ENCODE assay signal across 1 cellular context in the genomic region with DNA sequence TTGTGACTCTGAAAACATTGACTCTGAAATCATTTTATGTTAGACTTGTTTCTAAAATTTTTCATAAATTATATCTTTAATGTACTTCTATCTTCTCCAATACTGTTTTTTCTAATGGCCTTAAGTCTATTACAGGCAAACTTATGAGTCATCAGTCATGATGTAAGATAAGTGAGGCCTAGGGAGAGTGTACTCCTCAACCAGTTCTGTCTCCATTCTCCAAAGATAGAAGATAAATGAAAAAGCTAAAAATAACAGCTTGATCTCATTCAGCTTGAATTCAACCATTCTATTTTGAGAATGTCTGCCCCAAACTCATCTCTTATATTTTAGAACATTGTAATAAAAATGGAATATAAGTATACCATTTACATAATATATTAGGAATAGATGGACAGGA.
TF ChIP-seq lines count a peak whose summit lies in the region.

No MANE protein-coding gene starts in this region.

TF ChIP-seq in K562, 482 proteins besides CTCF, POLR2A, EP300 and RAD21 (continued from another document and continues in another):
- TF ChIP-seq, protein P1, sequence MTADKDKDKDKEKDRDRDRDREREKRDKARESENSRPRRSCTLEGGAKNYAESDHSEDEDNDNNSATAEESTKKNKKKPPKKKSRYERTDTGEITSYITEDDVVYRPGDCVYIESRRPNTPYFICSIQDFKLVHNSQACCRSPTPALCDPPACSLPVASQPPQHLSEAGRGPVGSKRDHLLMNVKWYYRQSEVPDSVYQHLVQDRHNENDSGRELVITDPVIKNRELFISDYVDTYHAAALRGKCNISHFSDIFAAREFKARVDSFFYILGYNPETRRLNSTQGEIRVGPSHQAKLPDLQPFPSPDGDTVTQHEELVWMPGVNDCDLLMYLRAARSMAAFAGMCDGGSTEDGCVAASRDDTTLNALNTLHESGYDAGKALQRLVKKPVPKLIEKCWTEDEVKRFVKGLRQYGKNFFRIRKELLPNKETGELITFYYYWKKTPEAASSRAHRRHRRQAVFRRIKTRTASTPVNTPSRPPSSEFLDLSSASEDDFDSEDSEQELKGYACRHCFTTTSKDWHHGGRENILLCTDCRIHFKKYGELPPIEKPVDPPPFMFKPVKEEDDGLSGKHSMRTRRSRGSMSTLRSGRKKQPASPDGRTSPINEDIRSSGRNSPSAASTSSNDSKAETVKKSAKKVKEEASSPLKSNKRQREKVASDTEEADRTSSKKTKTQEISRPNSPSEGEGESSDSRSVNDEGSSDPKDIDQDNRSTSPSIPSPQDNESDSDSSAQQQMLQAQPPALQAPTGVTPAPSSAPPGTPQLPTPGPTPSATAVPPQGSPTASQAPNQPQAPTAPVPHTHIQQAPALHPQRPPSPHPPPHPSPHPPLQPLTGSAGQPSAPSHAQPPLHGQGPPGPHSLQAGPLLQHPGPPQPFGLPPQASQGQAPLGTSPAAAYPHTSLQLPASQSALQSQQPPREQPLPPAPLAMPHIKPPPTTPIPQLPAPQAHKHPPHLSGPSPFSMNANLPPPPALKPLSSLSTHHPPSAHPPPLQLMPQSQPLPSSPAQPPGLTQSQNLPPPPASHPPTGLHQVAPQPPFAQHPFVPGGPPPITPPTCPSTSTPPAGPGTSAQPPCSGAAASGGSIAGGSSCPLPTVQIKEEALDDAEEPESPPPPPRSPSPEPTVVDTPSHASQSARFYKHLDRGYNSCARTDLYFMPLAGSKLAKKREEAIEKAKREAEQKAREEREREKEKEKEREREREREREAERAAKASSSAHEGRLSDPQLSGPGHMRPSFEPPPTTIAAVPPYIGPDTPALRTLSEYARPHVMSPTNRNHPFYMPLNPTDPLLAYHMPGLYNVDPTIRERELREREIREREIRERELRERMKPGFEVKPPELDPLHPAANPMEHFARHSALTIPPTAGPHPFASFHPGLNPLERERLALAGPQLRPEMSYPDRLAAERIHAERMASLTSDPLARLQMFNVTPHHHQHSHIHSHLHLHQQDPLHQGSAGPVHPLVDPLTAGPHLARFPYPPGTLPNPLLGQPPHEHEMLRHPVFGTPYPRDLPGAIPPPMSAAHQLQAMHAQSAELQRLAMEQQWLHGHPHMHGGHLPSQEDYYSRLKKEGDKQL (CRISPR knock-in tag; IDR thresholded peaks at IDR 0.05; ENCODE audit: borderline replicate concordance), result no peak
- TF ChIP-seq HLTF (IDR thresholded peaks at IDR 0.05) (no peak), ZNF121 (CRISPR knock-in tag; conservative IDR thresholded peaks at IDR 0.05) (no peak), ZEB2 (IDR thresholded peaks at IDR 0.05) (no peak), KDM5B (IDR thresholded peaks at IDR 0.05; ENCODE audit: insufficient replicate concordance, low read depth, low read length) (no peak), FOXJ3 (CRISPR knock-in tag; IDR thresholded peaks at IDR 0.05) (no peak), NONO (IDR thresholded peaks at IDR 0.05; ENCODE audit: low read depth in 2 of 2, low read length in 1 of 2) (no peak), IRF2 (CRISPR knock-in tag; IDR thresholded peaks at IDR 0.05) (no peak), MTA2 (IDR thresholded peaks at IDR 0.05; ENCODE audit: low read depth) (no peak), ZKSCAN3 (CRISPR knock-in tag; IDR thresholded peaks at IDR 0.05) (no peak), HSF4 (CRISPR knock-in tag; IDR thresholded peaks at IDR 0.05; ENCODE audit: borderline replicate concordance) (no peak), CREB1 (IDR thresholded peaks at IDR 0.05) (no peak), CREB1 (CRISPR knock-in tag; IDR thresholded peaks at IDR 0.05) (no peak), ZFP30 (CRISPR knock-in tag; IDR thresholded peaks at IDR 0.05; ENCODE audit: borderline replicate concordance) (no peak), SOX6 (IDR thresholded peaks at IDR 0.05) (peak; percentile 11; the same call in 1 of the 2 replicates), KHSRP (IDR thresholded peaks at IDR 0.05) (no peak), PHF8 (IDR thresholded peaks at IDR 0.05; ENCODE audit: borderline replicate concordance, low read length) (no peak), ZNF197 (CRISPR knock-in tag; IDR thresholded peaks at IDR 0.05; ENCODE audit: low read depth) (no peak), ATF7 (IDR thresholded peaks at IDR 0.05) (peak; percentile 78), ZNF766 (CRISPR knock-in tag; conservative IDR thresholded peaks at IDR 0.05) (no peak), HDAC1 (IDR thresholded peaks at IDR 0.05) (no peak), COPS2 (conservative IDR thresholded peaks at IDR 0.05) (no peak), ZNF77 (CRISPR knock-in tag; IDR thresholded peaks at IDR 0.05) (no peak), BRD9 (IDR thresholded peaks at IDR 0.05; ENCODE audit: low read depth, partially characterized antibody) (no peak), ILK (tag; IDR thresholded peaks at IDR 0.05; ENCODE audit: borderline replicate concordance, low read depth) (no peak), HNRNPLL (IDR thresholded peaks at IDR 0.05; ENCODE audit: low read depth, low read length, poor library complexity, severe bottlenecking) (no peak), ZNF24 (IDR thresholded peaks at IDR 0.05) (no peak), NCOR1 (IDR thresholded peaks at IDR 0.05) (peak; percentile 17; the same call in 1 of the 2 replicates), ZNF445 (CRISPR knock-in tag; IDR thresholded peaks at IDR 0.05; ENCODE audit: low read depth) (no peak), SRSF1 (IDR thresholded peaks at IDR 0.05; ENCODE audit: low read depth, low read length) (no peak), DMBX1 (CRISPR knock-in tag; IDR thresholded peaks at IDR 0.05; ENCODE audit: borderline replicate concordance) (no peak), ZNF644 (tag; IDR thresholded peaks at IDR 0.05; ENCODE audit: low read depth) (no peak), TBL1XR1 (IDR thresholded peaks at IDR 0.05; ENCODE audit: low read length in 2 of 2) (peak in 1 of 2 experiments; percentile 51; a peak in 1 of 4 replicates), CBFB (CRISPR knock-in tag; IDR thresholded peaks at IDR 0.05) (no peak), ZC3H11A (IDR thresholded peaks at IDR 0.05; ENCODE audit: low read depth, low read length) (no peak), HOXB6 (CRISPR knock-in tag; IDR thresholded peaks at IDR 0.05; ENCODE audit: borderline replicate concordance) (no peak), ZNF589 (CRISPR knock-in tag; IDR thresholded peaks at IDR 0.05; ENCODE audit: low read depth) (no peak), SMARCE1 (IDR thresholded peaks at IDR 0.05) (peak; percentile 91), TAF15 (IDR thresholded peaks at IDR 0.05; ENCODE audit: low read depth, low read length) (no peak), ZNF124 (CRISPR knock-in tag; IDR thresholded peaks at IDR 0.05) (no peak), DNMT1 (IDR thresholded peaks at IDR 0.05) (no peak)
- TF ChIP-seq, protein P2, sequence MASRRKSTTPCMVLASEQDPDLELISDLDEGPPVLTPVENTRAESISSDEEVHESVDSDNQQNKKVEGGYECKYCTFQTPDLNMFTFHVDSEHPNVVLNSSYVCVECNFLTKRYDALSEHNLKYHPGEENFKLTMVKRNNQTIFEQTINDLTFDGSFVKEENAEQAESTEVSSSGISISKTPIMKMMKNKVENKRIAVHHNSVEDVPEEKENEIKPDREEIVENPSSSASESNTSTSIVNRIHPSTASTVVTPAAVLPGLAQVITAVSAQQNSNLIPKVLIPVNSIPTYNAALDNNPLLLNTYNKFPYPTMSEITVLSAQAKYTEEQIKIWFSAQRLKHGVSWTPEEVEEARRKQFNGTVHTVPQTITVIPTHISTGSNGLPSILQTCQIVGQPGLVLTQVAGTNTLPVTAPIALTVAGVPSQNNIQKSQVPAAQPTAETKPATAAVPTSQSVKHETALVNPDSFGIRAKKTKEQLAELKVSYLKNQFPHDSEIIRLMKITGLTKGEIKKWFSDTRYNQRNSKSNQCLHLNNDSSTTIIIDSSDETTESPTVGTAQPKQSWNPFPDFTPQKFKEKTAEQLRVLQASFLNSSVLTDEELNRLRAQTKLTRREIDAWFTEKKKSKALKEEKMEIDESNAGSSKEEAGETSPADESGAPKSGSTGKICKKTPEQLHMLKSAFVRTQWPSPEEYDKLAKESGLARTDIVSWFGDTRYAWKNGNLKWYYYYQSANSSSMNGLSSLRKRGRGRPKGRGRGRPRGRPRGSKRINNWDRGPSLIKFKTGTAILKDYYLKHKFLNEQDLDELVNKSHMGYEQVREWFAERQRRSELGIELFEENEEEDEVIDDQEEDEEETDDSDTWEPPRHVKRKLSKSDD (conservative IDR thresholded peaks at IDR 0.05; ENCODE audit: low read length), result no peak
- TF ChIP-seq, protein P3, sequence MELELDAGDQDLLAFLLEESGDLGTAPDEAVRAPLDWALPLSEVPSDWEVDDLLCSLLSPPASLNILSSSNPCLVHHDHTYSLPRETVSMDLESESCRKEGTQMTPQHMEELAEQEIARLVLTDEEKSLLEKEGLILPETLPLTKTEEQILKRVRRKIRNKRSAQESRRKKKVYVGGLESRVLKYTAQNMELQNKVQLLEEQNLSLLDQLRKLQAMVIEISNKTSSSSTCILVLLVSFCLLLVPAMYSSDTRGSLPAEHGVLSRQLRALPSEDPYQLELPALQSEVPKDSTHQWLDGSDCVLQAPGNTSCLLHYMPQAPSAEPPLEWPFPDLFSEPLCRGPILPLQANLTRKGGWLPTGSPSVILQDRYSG (tag; conservative IDR thresholded peaks at IDR 0.05; ENCODE audit: low read depth), result no peak
- TF ChIP-seq, protein P4, sequence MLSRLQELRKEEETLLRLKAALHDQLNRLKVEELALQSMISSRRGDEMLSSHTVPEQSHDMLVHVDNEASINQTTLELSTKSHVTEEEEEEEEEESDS (CRISPR knock-in tag; IDR thresholded peaks at IDR 0.05), result no peak
- TF ChIP-seq, protein P5, sequence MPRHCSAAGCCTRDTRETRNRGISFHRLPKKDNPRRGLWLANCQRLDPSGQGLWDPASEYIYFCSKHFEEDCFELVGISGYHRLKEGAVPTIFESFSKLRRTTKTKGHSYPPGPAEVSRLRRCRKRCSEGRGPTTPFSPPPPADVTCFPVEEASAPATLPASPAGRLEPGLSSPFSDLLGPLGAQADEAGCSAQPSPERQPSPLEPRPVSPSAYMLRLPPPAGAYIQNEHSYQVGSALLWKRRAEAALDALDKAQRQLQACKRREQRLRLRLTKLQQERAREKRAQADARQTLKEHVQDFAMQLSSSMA (CRISPR knock-in tag; IDR thresholded peaks at IDR 0.05), result no peak
- TF ChIP-seq, protein P6, sequence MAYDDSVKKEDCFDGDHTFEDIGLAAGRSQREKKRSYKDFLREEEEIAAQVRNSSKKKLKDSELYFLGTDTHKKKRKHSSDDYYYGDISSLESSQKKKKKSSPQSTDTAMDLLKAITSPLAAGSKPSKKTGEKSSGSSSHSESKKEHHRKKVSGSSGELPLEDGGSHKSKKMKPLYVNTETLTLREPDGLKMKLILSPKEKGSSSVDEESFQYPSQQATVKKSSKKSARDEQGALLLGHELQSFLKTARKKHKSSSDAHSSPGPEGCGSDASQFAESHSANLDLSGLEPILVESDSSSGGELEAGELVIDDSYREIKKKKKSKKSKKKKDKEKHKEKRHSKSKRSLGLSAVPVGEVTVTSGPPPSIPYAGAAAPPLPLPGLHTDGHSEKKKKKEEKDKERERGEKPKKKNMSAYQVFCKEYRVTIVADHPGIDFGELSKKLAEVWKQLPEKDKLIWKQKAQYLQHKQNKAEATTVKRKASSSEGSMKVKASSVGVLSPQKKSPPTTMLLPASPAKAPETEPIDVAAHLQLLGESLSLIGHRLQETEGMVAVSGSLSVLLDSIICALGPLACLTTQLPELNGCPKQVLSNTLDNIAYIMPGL (CRISPR knock-in tag; IDR thresholded peaks at IDR 0.05), result no peak
- TF ChIP-seq, protein P7, sequence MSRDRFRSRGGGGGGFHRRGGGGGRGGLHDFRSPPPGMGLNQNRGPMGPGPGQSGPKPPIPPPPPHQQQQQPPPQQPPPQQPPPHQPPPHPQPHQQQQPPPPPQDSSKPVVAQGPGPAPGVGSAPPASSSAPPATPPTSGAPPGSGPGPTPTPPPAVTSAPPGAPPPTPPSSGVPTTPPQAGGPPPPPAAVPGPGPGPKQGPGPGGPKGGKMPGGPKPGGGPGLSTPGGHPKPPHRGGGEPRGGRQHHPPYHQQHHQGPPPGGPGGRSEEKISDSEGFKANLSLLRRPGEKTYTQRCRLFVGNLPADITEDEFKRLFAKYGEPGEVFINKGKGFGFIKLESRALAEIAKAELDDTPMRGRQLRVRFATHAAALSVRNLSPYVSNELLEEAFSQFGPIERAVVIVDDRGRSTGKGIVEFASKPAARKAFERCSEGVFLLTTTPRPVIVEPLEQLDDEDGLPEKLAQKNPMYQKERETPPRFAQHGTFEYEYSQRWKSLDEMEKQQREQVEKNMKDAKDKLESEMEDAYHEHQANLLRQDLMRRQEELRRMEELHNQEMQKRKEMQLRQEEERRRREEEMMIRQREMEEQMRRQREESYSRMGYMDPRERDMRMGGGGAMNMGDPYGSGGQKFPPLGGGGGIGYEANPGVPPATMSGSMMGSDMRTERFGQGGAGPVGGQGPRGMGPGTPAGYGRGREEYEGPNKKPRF (IDR thresholded peaks at IDR 0.05; ENCODE audit: low read depth, low read length), result no peak
- TF ChIP-seq, protein P8, sequence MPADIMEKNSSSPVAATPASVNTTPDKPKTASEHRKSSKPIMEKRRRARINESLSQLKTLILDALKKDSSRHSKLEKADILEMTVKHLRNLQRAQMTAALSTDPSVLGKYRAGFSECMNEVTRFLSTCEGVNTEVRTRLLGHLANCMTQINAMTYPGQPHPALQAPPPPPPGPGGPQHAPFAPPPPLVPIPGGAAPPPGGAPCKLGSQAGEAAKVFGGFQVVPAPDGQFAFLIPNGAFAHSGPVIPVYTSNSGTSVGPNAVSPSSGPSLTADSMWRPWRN (IDR thresholded peaks at IDR 0.05; ENCODE audit: low read depth), result no peak
- TF ChIP-seq, protein P9, sequence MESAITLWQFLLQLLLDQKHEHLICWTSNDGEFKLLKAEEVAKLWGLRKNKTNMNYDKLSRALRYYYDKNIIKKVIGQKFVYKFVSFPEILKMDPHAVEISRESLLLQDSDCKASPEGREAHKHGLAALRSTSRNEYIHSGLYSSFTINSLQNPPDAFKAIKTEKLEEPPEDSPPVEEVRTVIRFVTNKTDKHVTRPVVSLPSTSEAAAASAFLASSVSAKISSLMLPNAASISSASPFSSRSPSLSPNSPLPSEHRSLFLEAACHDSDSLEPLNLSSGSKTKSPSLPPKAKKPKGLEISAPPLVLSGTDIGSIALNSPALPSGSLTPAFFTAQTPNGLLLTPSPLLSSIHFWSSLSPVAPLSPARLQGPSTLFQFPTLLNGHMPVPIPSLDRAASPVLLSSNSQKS (CRISPR knock-in tag; IDR thresholded peaks at IDR 0.05), result no peak
- TF ChIP-seq, protein P10, sequence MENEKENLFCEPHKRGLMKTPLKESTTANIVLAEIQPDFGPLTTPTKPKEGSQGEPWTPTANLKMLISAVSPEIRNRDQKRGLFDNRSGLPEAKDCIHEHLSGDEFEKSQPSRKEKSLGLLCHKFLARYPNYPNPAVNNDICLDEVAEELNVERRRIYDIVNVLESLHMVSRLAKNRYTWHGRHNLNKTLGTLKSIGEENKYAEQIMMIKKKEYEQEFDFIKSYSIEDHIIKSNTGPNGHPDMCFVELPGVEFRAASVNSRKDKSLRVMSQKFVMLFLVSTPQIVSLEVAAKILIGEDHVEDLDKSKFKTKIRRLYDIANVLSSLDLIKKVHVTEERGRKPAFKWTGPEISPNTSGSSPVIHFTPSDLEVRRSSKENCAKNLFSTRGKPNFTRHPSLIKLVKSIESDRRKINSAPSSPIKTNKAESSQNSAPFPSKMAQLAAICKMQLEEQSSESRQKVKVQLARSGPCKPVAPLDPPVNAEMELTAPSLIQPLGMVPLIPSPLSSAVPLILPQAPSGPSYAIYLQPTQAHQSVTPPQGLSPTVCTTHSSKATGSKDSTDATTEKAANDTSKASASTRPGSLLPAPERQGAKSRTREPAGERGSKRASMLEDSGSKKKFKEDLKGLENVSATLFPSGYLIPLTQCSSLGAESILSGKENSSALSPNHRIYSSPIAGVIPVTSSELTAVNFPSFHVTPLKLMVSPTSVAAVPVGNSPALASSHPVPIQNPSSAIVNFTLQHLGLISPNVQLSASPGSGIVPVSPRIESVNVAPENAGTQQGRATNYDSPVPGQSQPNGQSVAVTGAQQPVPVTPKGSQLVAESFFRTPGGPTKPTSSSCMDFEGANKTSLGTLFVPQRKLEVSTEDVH (IDR thresholded peaks at IDR 0.05; ENCODE audit: low read depth, partially characterized antibody), result no peak
